21 cellular contexts compared by ENCODE assay signal in the genomic region with DNA sequence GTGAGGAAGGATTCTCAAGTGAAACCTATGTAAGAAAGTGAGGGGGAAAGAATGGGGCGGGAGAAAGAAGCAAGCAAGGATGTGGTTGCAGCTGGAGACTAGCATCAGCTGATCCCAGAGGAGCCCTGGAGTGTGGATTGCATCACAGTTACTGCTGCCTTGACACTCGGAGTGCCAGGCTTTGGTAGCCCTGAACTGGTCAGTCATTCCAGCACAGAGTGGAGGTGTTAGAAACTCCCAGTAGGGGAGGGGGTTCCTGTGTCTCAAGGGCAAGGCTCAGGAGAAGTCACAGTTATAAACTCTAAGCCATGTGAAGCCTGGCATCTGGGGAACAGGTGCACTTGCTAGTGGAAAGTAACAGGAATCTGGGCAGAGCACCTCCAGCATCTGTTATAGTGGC. TPM values are rescaled to one million over a fixed set of nuclear protein-coding genes. Genes with fewer than 3 reads are reported as not detected.
DNase-seq lines count a peak whose midpoint lies in the region; ATAC-seq and TF ChIP-seq lines count a peak whose summit lies in the region.
"Had no signal": no experiment of that assay in that cellular context is flagged by ENCODE, and none has a peak within 500 bp of the region (broad histone marks: within the 10 kb centered on the region; RNA-seq: fewer than 3 reads in every experiment).

No MANE protein-coding gene starts in this region.

- intact Hi-C loops in IMR-90 (cut with micrococcal nuclease) (no loop called here), left colon (cut with DNase I, micrococcal nuclease) (no loop called here)

- H3K4ac ChIP-seq in IMR-90 (ENCODE audit: low read depth, low read length) (no peak overlapping the region), mesenchymal stem cell (ENCODE audit: low read depth in 1 of 2, low read length in 2 of 2) (peak overlapping the region in 1 of 2 experiments; percentile 37)

- H4K91ac ChIP-seq in IMR-90 (ENCODE audit: insufficient read depth, low read depth, low read length) (no peak overlapping the region), mesenchymal stem cell (ENCODE audit: low read length) (no peak overlapping the region)

- H3K18ac ChIP-seq in IMR-90 (ENCODE audit: low read depth, low read length) (no peak overlapping the region), mesenchymal stem cell (ENCODE audit: low read depth in 1 of 2, low read length in 2 of 2) (no peak overlapping the region)

- H3K79me1 ChIP-seq in IMR-90 (ENCODE audit: low read depth in 1 of 2, low read length in 2 of 2) (no peaks in the 10 kb centered on the region), mesenchymal stem cell (replicated peaks; ENCODE audit: low read length, poor library complexity, severe bottlenecking) (no peaks in the 10 kb centered on the region)

- no peak overlapping the region for H3K23ac ChIP-seq in IMR-90 (ENCODE audit: low read depth, low read length)
- H3K23ac ChIP-seq in mesenchymal stem cell (ENCODE audit: low read length in 2 of 2), result no peak overlapping the region

- in situ Hi-C loops in IMR-90 (cut with MboI; ENCODE audit: low sequenced_read_pairs), result no loop called here

- CTCF ChIA-PET in IMR-90 (lab: Yijun Ruan, JAX), result interaction anchor here (0.5 kb wide), 1 partner anchor 135 kb away, joined by 3 read pairs; no protein-coding TSS in a partner anchor

- H3K9ac ChIP-seq in IMR-90 (ENCODE audit: low read depth, low read length), result no peak overlapping the region
- no peak overlapping the region for H3K9ac ChIP-seq in mesenchymal stem cell (ENCODE audit: low read length)

- WGBS in IMR-90 (ENCODE audit: extremely low coverage in 2 of 2, insufficient read length in 1 of 2), 2 experiments, result 100% methylated on average over 1 of the region's 2 CpGs; no CpG with 5 or more reads in 1 of the 2 experiments
- WGBS in mesenchymal stem cell, result 78% methylated on average over 2 of the region's 2 CpGs

- H2BK12ac ChIP-seq in mesenchymal stem cell (ENCODE audit: low read length in 2 of 2), result no peak overlapping the region

- H2AK5ac ChIP-seq in IMR-90 (ENCODE audit: low read depth, low read length) (no peak overlapping the region), mesenchymal stem cell (ENCODE audit: low read length, severe bottlenecking) (no peak overlapping the region)

- no TSS peak for BruUV-seq in IMR-90 (replicated peaks; lab: Mats Ljungman, UMichigan)

- no peak overlapping the region for H3K56ac ChIP-seq in IMR-90 (ENCODE audit: extremely low read depth, insufficient read depth, low read length)

- DNase-seq in AG08395 (ENCODE audit: low spot score), result peak; percentile 39
- DNase-seq in IMR-90, result no peak
- DNase-seq in cardiac fibroblast (ENCODE audit: low read depth in 2 of 2), result peak; percentile 2 to 13
- DNase-seq in mesenchymal stem cell, result peak; percentile 18
- DNase-seq in cerebellar nuclear complex (lab: John Stamatoyannopoulos, UW), result no peak
- no peak for DNase-seq in left colon
- DNase-seq in D341Med (ENCODE audit: low spot score), result no peak
- DNase-seq: ACHN; Calu3; CD4-positive, alpha-beta memory T cell; DND-41; HCEC 1CT; NCI-H1436 treated with DMSO at 0.1 percent for 48 hours; NCI-H2081; NCI-H226; NCI-H526 treated with DMSO at 0.1 percent for 48 hours; NK-92 treated with Interleukin-12 subunit alpha and Interleukin-12 subunit beta, amount 100 ng/mL, for 24 hours; OCI-M1; RPMI8226; SIG-M5 had no signal

- H2AFZ ChIP-seq in IMR-90 (replicated peaks; ENCODE audit: low read length, poor library complexity) (peak overlapping the region; percentile 18), mesenchymal stem cell (ENCODE audit: low read depth, low read length) (no peak overlapping the region)

- no peaks in the 10 kb centered on the region for H3K4me1 ChIP-seq in IMR-90 (ENCODE audit: control insufficient read depth, insufficient read depth, low read length)
- H3K4me1 ChIP-seq in mesenchymal stem cell (ENCODE audit: control insufficient read depth, insufficient read depth, low read depth, low read length), result no peaks in the 10 kb centered on the region

- H3K4me2 ChIP-seq in IMR-90 (ENCODE audit: low read depth, low read length), result no peak overlapping the region
- H3K4me2 ChIP-seq in mesenchymal stem cell (ENCODE audit: low read length, poor library complexity, severe bottlenecking), result no peak overlapping the region

- POLR2A ChIA-PET in IMR-90 (lab: Charles Lee; ENCODE audit: unreplicated experiment), result interaction anchor here (0.5 kb wide), 1 partner anchor 17 kb away, joined by 3 read pairs; no protein-coding TSS in a partner anchor

- H2BK5ac ChIP-seq in IMR-90 (ENCODE audit: low read depth, low read length, poor library complexity, severe bottlenecking), result no peak overlapping the region
- H2BK5ac ChIP-seq in mesenchymal stem cell (ENCODE audit: low read depth, low read length, poor library complexity, severe bottlenecking), result no peak overlapping the region

- no peaks in the 10 kb centered on the region for H3K27me3 ChIP-seq in IMR-90 (ENCODE audit: control insufficient read depth, insufficient read depth, low read length)
- peaks cover 0 to 26% of the 10 kb centered on the region in 2 experiments for H3K27me3 ChIP-seq in mesenchymal stem cell (ENCODE audit: control insufficient read depth in 1 of 2, insufficient read depth in 1 of 2, low read length in 2 of 2)

- peak; percentile 29; the same call in 1 of the 2 replicates for ATAC-seq in IMR-90 (ENCODE audit: low read depth)
- no peak for ATAC-seq in left colon
- ATAC-seq: K562 had no signal

- no peak for TF ChIP-seq RAD21 in IMR-90 (IDR thresholded peaks at IDR 0.05; ENCODE audit: low read length)

- H3K9me3 ChIP-seq in IMR-90 (ENCODE audit: control insufficient read depth, insufficient read depth, low read length) (no peaks in the 10 kb centered on the region), mesenchymal stem cell (ENCODE audit: control insufficient read depth, low read length) (no peaks in the 10 kb centered on the region)

- dilution Hi-C loops in IMR-90 (cut with HindIII; ENCODE audit: low sequenced_read_pairs, unreplicated experiment), result no loop called here

- H4K20me1 ChIP-seq in IMR-90 (ENCODE audit: insufficient read depth, low read length), result no peaks in the 10 kb centered on the region

- H2BK20ac ChIP-seq in IMR-90 (ENCODE audit: low read depth, low read length), result no peak overlapping the region

- H3K14ac ChIP-seq in IMR-90 (replicated peaks; ENCODE audit: low read depth, low read length), result no peak overlapping the region
- no peak overlapping the region for H3K14ac ChIP-seq in mesenchymal stem cell (ENCODE audit: low read length in 2 of 2)

- H3K27ac ChIP-seq in IMR-90 (ENCODE audit: insufficient read depth, low read length) (no peak overlapping the region), mesenchymal stem cell (ENCODE audit: low read length, poor library complexity, severe bottlenecking) (no peak overlapping the region)

- H3K36me3 ChIP-seq in IMR-90 (ENCODE audit: control insufficient read depth, insufficient read depth, low read length), result peaks cover 2% of the 10 kb centered on the region; the same call in 1 of the 2 replicates
- H3K36me3 ChIP-seq in mesenchymal stem cell (ENCODE audit: control insufficient read depth in 1 of 2, insufficient read depth in 2 of 2, low read depth in 1 of 2, low read length in 2 of 2), result no peaks in the 10 kb centered on the region

- TF ChIP-seq CTCF in IMR-90 (conservative IDR thresholded peaks at IDR 0.05; ENCODE audit: low read depth, low read length) (no peak), cardiac fibroblast (IDR thresholded peaks at IDR 0.05; ENCODE audit: low read depth, low read length) (no peak)

- TF ChIP-seq POLR2A in IMR-90 (IDR thresholded peaks at IDR 0.05; ENCODE audit: low read depth, low read length), result no peak

- H4K8ac ChIP-seq in IMR-90 (ENCODE audit: low read depth in 2 of 2, low read length in 2 of 2), result no peak overlapping the region
- H4K8ac ChIP-seq in mesenchymal stem cell (ENCODE audit: low read length), result no peak overlapping the region

- H3K9me1 ChIP-seq in IMR-90 (ENCODE audit: insufficient read depth, low read length), result no peaks in the 10 kb centered on the region; the same call in 1 of the 2 replicates

- H4K5ac ChIP-seq in IMR-90 (ENCODE audit: low read depth, low read length), result no peak overlapping the region

- no peak overlapping the region for H3K4me3 ChIP-seq in IMR-90 (ENCODE audit: insufficient read depth, low read depth, low read length)
- H3K4me3 ChIP-seq in cardiac fibroblast (replicated peaks in 1 of 2; ENCODE audit: low read depth in 2 of 2, low read length in 2 of 2), result no peak overlapping the region
- no peak overlapping the region for H3K4me3 ChIP-seq in mesenchymal stem cell (ENCODE audit: insufficient read depth in 1 of 2, low read depth in 1 of 2, low read length in 2 of 2)
- H3K4me3 ChIP-seq: K562 had no signal

- no peak overlapping the region for H2BK15ac ChIP-seq in IMR-90 (ENCODE audit: low read depth, low read length)
- no peak overlapping the region for H2BK15ac ChIP-seq in mesenchymal stem cell (ENCODE audit: low read depth, poor library complexity, severe bottlenecking)

- H2BK120ac ChIP-seq in IMR-90 (ENCODE audit: low read depth, low read length) (no peak overlapping the region), mesenchymal stem cell (ENCODE audit: low read depth, low read length) (no peak overlapping the region)

- no peak overlapping the region for H2AK9ac ChIP-seq in IMR-90 (replicated peaks; ENCODE audit: low read depth, low read length, poor library complexity)

TF ChIP-seq in IMR-90, 13 proteins besides CTCF, POLR2A, EP300 and RAD21:
- TF ChIP-seq CEBPB (IDR thresholded peaks at IDR 0.05; ENCODE audit: low read depth, low read length) (peak; percentile 41; the same call in 1 of the 2 replicates), FOS (IDR thresholded peaks at IDR 0.05; ENCODE audit: low read depth, low read length) (no peak)

RNA-seq across cellular contexts. Expression of a gene that starts 23.5 kb away (rescaled TPM):
- 1.1 and 2.8 TPM in 2 replicates for total RNA-seq in IMR-90 (2012; rRNA removed)
- polyA plus RNA-seq in IMR-90 (2012; rRNA removed), result 2.0 and 2.8 TPM in 2 replicates
- 0.70 and 0.73 TPM in 2 replicates for polyA plus RNA-seq in IMR-90 (2012; cell fraction: cytosol; rRNA removed)
- polyA plus RNA-seq in IMR-90 (2012; cell fraction: nucleus; rRNA removed; ENCODE audit: low replicate concordance), result 2.7 and 14.4 TPM in 2 replicates
- polyA plus RNA-seq in mesenchymal stem cell (2013, experiment 1 of 2), result 2.4 TPM
- 2.2 TPM for polyA plus RNA-seq in mesenchymal stem cell (2013, experiment 2 of 2)
- 1 to 10 TPM in 1 of 2 donors, under 1 TPM in 1; 0.76 to 1.7 TPM for total RNA-seq in left colon
- total RNA-seq: CD4-positive, alpha-beta memory T cell; K562 had no signal

Comparison
In these comparisons a context has a peak if more than half of its experiments do, and no peak if none do; other contexts are left out.
1. DNase-seq: peak in AG08395 (single experiment), cardiac fibroblast (2 of 2) and mesenchymal stem cell (single experiment); none in IMR-90 (single experiment), cerebellar nuclear complex (0 of 2), left colon (0 of 2) and D341Med (single experiment).